ENCODE assay signal across 24 cellular contexts in the genomic region with DNA sequence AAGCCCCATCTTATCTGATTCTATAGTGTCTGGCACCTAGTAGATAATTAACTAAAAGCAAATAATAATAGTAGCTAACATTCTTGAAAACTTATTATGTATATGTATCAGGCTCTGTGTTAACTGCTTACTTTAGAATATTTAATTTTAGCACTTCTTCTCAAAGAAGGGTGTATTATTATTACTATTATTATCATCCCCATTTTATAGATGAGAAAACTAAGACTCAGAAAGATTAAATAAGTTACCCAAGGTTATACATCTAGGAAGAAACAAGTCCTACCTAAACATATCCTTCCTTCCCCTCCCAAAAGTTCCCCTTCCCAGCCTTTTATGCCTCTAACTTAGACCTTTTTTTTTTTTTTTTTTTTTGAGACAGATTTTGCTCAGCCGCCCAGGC.
"Had no signal": no experiment of that assay in that cellular context is flagged by ENCODE, and none has a peak within 500 bp of the region (broad histone marks: within the 10 kb centered on the region; RNA-seq: fewer than 3 reads in every experiment).

No MANE protein-coding gene starts in this region.

- DNase-seq: hypothalamus; immature natural killer cell; kidney; left ventricle myocardium inferior; midbrain; mucosa of descending colon; naive thymus-derived CD4-positive, alpha-beta T cell; pancreas; posterior cingulate gyrus; retina; right cardiac atrium; sigmoid colon; small intestine; spleen; stimulated activated CD4-positive, alpha-beta T cell treated with anti-CD3 and anti-CD28 coated beads, Interleukin-2, amount 100 ng/mL, for 48 hours; stimulated activated naive CD4-positive, alpha-beta T cell; stimulated activated naive CD8-positive, alpha-beta T cell treated with anti-CD3 and anti-CD28 coated beads, Interleukin-15, amount 100 ng/mL, for 72 hours; substantia nigra; uterus had no signal

- H3K9me3 ChIP-seq: left ventricle myocardium inferior, mucosa of descending colon, pancreas, prostate gland, sigmoid colon, spleen, tibial nerve, uterus had no signal

- H3K4me1 ChIP-seq: sigmoid colon, uterus had no signal

- H3K27ac ChIP-seq: left ventricle myocardium inferior, pancreas, prostate gland, sigmoid colon, spleen, tibial nerve, uterus had no signal

- H3K4me3 Mint-ChIP-seq: immature natural killer cell; naive thymus-derived CD4-positive, alpha-beta T cell; natural killer cell treated with Interleukin-12 subunit alpha and Interleukin-12 subunit beta and Interleukin-15 and Interleukin-18, amount 100 ng/mL, for 72 hours; stimulated activated naive CD8-positive, alpha-beta T cell treated with anti-CD3 and anti-CD28 coated beads, Interleukin-15, amount 100 ng/mL, for 72 hours; type B pancreatic cell had no signal

- H3K27me3 ChIP-seq: pancreas, sigmoid colon, spleen, tibial nerve, uterus had no signal

- H3K27me3 Mint-ChIP-seq: naive thymus-derived CD4-positive, alpha-beta T cell; natural killer cell treated with Interleukin-12 subunit alpha and Interleukin-12 subunit beta and Interleukin-15 and Interleukin-18, amount 100 ng/mL, for 72 hours; stimulated activated naive CD8-positive, alpha-beta T cell treated with anti-CD3 and anti-CD28 coated beads, Interleukin-15, amount 100 ng/mL, for 72 hours; type B pancreatic cell had no signal

- H3K27ac Mint-ChIP-seq: natural killer cell treated with Interleukin-12 subunit alpha and Interleukin-12 subunit beta and Interleukin-15 and Interleukin-18, amount 100 ng/mL, for 72 hours; stimulated activated naive CD8-positive, alpha-beta T cell treated with anti-CD3 and anti-CD28 coated beads, Interleukin-15, amount 100 ng/mL, for 72 hours had no signal

- H3K4me3 ChIP-seq: left ventricle myocardium inferior, lung, mucosa of descending colon, pancreas, prostate gland, sigmoid colon, spleen, tibial nerve, uterus had no signal

- ATAC-seq: mucosa of descending colon; naive thymus-derived CD4-positive, alpha-beta T cell; natural killer cell treated with Interleukin-12 subunit alpha and Interleukin-12 subunit beta and Interleukin-15 and Interleukin-18, amount 100 ng/mL, for 72 hours; pancreas; right cardiac atrium; stimulated activated naive CD8-positive, alpha-beta T cell treated with anti-CD3 and anti-CD28 coated beads, Interleukin-15, amount 100 ng/mL, for 72 hours had no signal

- H3K9me3 Mint-ChIP-seq: immature natural killer cell; naive thymus-derived CD4-positive, alpha-beta T cell; natural killer cell treated with Interleukin-12 subunit alpha and Interleukin-12 subunit beta and Interleukin-15 and Interleukin-18, amount 100 ng/mL, for 72 hours; stimulated activated naive CD8-positive, alpha-beta T cell treated with anti-CD3 and anti-CD28 coated beads, Interleukin-15, amount 100 ng/mL, for 72 hours; type B pancreatic cell had no signal

- H3K36me3 ChIP-seq: pancreas, prostate gland, uterus had no signal
